In the genomic region with DNA sequence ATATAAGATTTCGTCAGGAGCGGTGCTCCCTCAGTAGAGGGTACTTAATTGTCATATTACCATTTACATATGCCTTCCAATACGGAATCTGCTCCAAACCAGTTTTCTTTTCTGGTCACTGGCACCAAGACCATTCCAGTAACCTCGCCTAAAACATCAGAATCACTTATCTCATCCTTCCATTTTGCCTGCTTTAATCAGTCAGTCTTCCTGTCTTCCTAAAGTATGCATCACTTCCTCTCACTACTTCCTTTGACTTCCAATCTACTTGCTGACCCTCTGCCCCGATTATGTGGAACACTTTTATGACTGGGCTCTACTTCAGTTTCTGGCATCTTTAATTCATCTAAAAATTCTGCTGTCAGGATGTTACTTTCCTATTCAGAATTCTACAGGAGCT, we compare ENCODE assay signal across 22 cellular contexts. TPM values are rescaled to one million over a fixed set of nuclear protein-coding genes. Genes with fewer than 3 reads are reported as not detected.
A peak's percentile ranks its signal among the peaks of the same experiment; 100 is the strongest.
DNase-seq lines count a peak whose midpoint lies in the region; ATAC-seq, FAIRE-seq and TF ChIP-seq lines count a peak whose summit lies in the region.
"Had no signal": no experiment of that assay in that cellular context is flagged by ENCODE, and none has a peak within 500 bp of the region (broad histone marks: within the 10 kb centered on the region; RNA-seq: fewer than 3 reads in every experiment).

No MANE protein-coding gene starts in this region.

- no peak for DNase-seq in activated T-cell treated with anti-CD3 and anti-CD28 coated beads, Interleukin-2, amount 50 U/mL, for 72 hours
- no peak for DNase-seq in activated T-cell treated with anti-CD3 and anti-CD28 coated beads, Interleukin-2, amount 50 U/mL, for 4 hours
- peak; percentile 46 for DNase-seq in HT1080 (ENCODE audit: low read depth)
- DNase-seq in GM12878 (ENCODE audit: low read depth, low spot score): no peak
- no peak for DNase-seq in smooth muscle cell (lab: John Stamatoyannopoulos, UW; ENCODE audit: unreplicated experiment)
- DNase-seq in NCI-H1436 (lab: John Stamatoyannopoulos, UW): no peak
- DNase-seq in NCI-H524 (lab: John Stamatoyannopoulos, UW): no peak
- DNase-seq: CD4-positive, alpha-beta memory T cell; gastrocnemius medialis; Kasumi-1; kidney glomerular epithelial cell; mesendoderm; NCI-H1092; NCI-H2081 treated with DMSO at 0.1 percent for 48 hours; NCI-H510A; nephron progenitor cell; stimulated activated CD8-positive, alpha-beta memory T cell treated with anti-CD3 and anti-CD28 coated beads, Interleukin-4, amount 100 ng/mL, for 48 hours had no signal

- no peak overlapping the region for H3K27ac ChIP-seq in GM12878 (ENCODE audit: control insufficient read depth, insufficient read depth)
- H3K27ac ChIP-seq in smooth muscle cell (ENCODE audit: low read depth): peak overlapping the region; percentile 75
- H3K27ac ChIP-seq: gastrocnemius medialis had no signal

- H3K9me3 Mint-ChIP-seq in activated T-cell treated with anti-CD3 and anti-CD28 coated beads, Interleukin-2, amount 50 U/mL, for 72 hours: no peaks in the 10 kb centered on the region
- H3K9me3 Mint-ChIP-seq in activated T-cell treated with anti-CD3 and anti-CD28 coated beads, Interleukin-2, amount 50 U/mL, for 4 hours: no peaks in the 10 kb centered on the region
- H3K9me3 Mint-ChIP-seq: activated T-helper 2 cell treated with anti-CD3 and anti-CD28 coated beads, Interferon-gamma antibody, Interleukin-2, Interleukin-4, amounts not matched to agents 10 μg/mL and 5 μg/mL and 100 μg/mL, durations not matched to agents 14 hours and 24 hours and 36 hours; CD4-positive, alpha-beta memory T cell; nephron progenitor cell had no signal

- TSS peak; percentile 32 for BruUV-seq in GM12878 (replicated peaks; lab: Mats Ljungman, UMichigan)

- H3K27me3 Mint-ChIP-seq in activated T-cell treated with anti-CD3 and anti-CD28 coated beads, Interleukin-2, amount 50 U/mL, for 72 hours (ENCODE audit: low read depth): no peaks in the 10 kb centered on the region
- no peaks in the 10 kb centered on the region for H3K27me3 Mint-ChIP-seq in activated T-cell treated with anti-CD3 and anti-CD28 coated beads, Interleukin-2, amount 50 U/mL, for 4 hours (ENCODE audit: low read depth)
- H3K27me3 Mint-ChIP-seq: CD4-positive, alpha-beta memory T cell had no signal

- TF ChIP-seq EP300 in GM12878 (IDR thresholded peaks at IDR 0.05; ENCODE audit: borderline replicate concordance in 1 of 2, control insufficient read depth in 1 of 2, low read depth in 2 of 2, low read length in 2 of 2): no peak

- no peaks in the 10 kb centered on the region for H3K4me1 Mint-ChIP-seq in activated T-cell treated with anti-CD3 and anti-CD28 coated beads, Interleukin-2, amount 50 U/mL, for 72 hours (ENCODE audit: low read depth)
- H3K4me1 Mint-ChIP-seq in activated T-cell treated with anti-CD3 and anti-CD28 coated beads, Interleukin-2, amount 50 U/mL, for 4 hours (ENCODE audit: low read depth): peaks cover 7% of the 10 kb centered on the region

- TF ChIP-seq RAD21 in GM12878 (IDR thresholded peaks at IDR 0.05; ENCODE audit: insufficient read depth, low read depth, low read length): no peak

- H3K4me3 Mint-ChIP-seq in activated T-cell treated with anti-CD3 and anti-CD28 coated beads, Interleukin-2, amount 50 U/mL, for 72 hours: no peak overlapping the region
- H3K4me3 Mint-ChIP-seq in activated T-cell treated with anti-CD3 and anti-CD28 coated beads, Interleukin-2, amount 50 U/mL, for 4 hours: no peak overlapping the region
- H3K4me3 Mint-ChIP-seq: CD4-positive, alpha-beta memory T cell; nephron progenitor cell had no signal

- peaks cover 15% of the 10 kb centered on the region for H3F3A ChIP-seq in smooth muscle cell (ENCODE audit: low read depth)

- H3K4me2 ChIP-seq in GM12878 (ENCODE audit: control insufficient read depth, insufficient read depth): no peak overlapping the region
- H3K4me2 ChIP-seq in smooth muscle cell: peak overlapping the region; percentile 40

- ATAC-seq in activated T-cell treated with anti-CD3 and anti-CD28 coated beads, Interleukin-2, amount 50 U/mL, for 72 hours (replicated peaks in 1 of 2): no peak
- no peak for ATAC-seq in activated T-cell treated with anti-CD3 and anti-CD28 coated beads, Interleukin-2, amount 50 U/mL, for 4 hours
- ATAC-seq in GM12878 (no peak), GM18909 (IDR thresholded peaks at IDR 0.05; ENCODE audit: poor library complexity, unreplicated experiment) (no peak)
- ATAC-seq: esophagus mucosa, gastrocnemius medialis had no signal

- WGBS in GM12878 (ENCODE audit: insufficient coverage, insufficient replicate concordance, low lambda C conversion rate, missing lambda C conversion rate): 98% methylated on average over 5 of the region's 5 CpGs
- WGBS in smooth muscle cell (ENCODE audit: low lambda C conversion rate): 75% methylated on average over 5 of the region's 5 CpGs

- TF ChIP-seq CTCF in GM12878 (IDR thresholded peaks at IDR 0.05 in 2 of 3, conservative IDR thresholded peaks at IDR 0.05 in 1 of 3; ENCODE audit: control insufficient read depth in 2 of 3, extremely low read depth in 1 of 3, insufficient read depth in 1 of 3, low read depth in 3 of 3, low read length in 3 of 3) (no peak), smooth muscle cell (IDR thresholded peaks at IDR 0.05; ENCODE audit: borderline replicate concordance, insufficient read depth, poor library complexity, severe bottlenecking) (no peak)

- H4K20me1 ChIP-seq in GM12878 (ENCODE audit: control insufficient read depth, insufficient read depth) (no peaks in the 10 kb centered on the region), smooth muscle cell (ENCODE audit: low read depth) (no peaks in the 10 kb centered on the region)

- in situ Hi-C loops in GM12878 (cut with MboI): no loop called here

- H3K9me3 ChIP-seq in GM12878 (replicated peaks; ENCODE audit: control insufficient read depth, insufficient read depth, low read length) (no peaks in the 10 kb centered on the region), smooth muscle cell (replicated peaks; ENCODE audit: low read depth) (no peaks in the 10 kb centered on the region)
- H3K9me3 ChIP-seq: gastrocnemius medialis had no signal

- FAIRE-seq in GM12878 (lab: Jason Lieb, UNC): no peak
- FAIRE-seq: bronchial epithelial cell, urothelium cell line had no signal

- SMC1A ChIA-PET in GM12878 (lab: Charles Lee; ENCODE audit: uncharacterized antibody, unreplicated experiment): interaction anchor here (1.0 kb wide), 1 partner anchor 13 kb away, joined by 4 read pairs; no protein-coding TSS in a partner anchor

- intact Hi-C loops in GM12878 (cut with micrococcal nuclease; ENCODE audit: unreplicated experiment): no loop called here

- H2AFZ ChIP-seq in GM12878 (ENCODE audit: control insufficient read depth, low read depth, low read length) (no peak overlapping the region), smooth muscle cell (ENCODE audit: low read depth) (no peak overlapping the region)

- H3K79me2 ChIP-seq in GM12878 (ENCODE audit: control insufficient read depth, insufficient read depth, low read length) (no peaks in the 10 kb centered on the region), smooth muscle cell (ENCODE audit: low read depth) (peaks cover 15% of the 10 kb centered on the region)

- no peaks in the 10 kb centered on the region for H3K27me3 ChIP-seq in GM12878 (replicated peaks in 1 of 2; ENCODE audit: control insufficient read depth in 2 of 2, insufficient read depth in 2 of 2, low read length in 1 of 2)
- H3K27me3 ChIP-seq in smooth muscle cell (ENCODE audit: low read depth): no peaks in the 10 kb centered on the region
- H3K27me3 ChIP-seq: gastrocnemius medialis had no signal

- H3K4me3 ChIP-seq in GM12878 (no peak overlapping the region), smooth muscle cell (no peak overlapping the region)
- H3K4me3 ChIP-seq: gastrocnemius medialis had no signal

- peaks cover 3 to 16% of the 10 kb centered on the region in 2 donors for H3K36me3 Mint-ChIP-seq in activated T-cell treated with anti-CD3 and anti-CD28 coated beads, Interleukin-2, amount 50 U/mL, for 72 hours (ENCODE audit: insufficient read depth in 2 of 2)
- peaks cover 46% of the 10 kb centered on the region for H3K36me3 Mint-ChIP-seq in activated T-cell treated with anti-CD3 and anti-CD28 coated beads, Interleukin-2, amount 50 U/mL, for 4 hours (ENCODE audit: insufficient read depth)

- peak overlapping the region; percentile 5 for H3K27ac Mint-ChIP-seq in activated T-cell treated with anti-CD3 and anti-CD28 coated beads, Interleukin-2, amount 50 U/mL, for 72 hours
- H3K27ac Mint-ChIP-seq: activated T-helper 2 cell treated with anti-CD3 and anti-CD28 coated beads, Interferon-gamma antibody, Interleukin-2, Interleukin-4, amounts not matched to agents 10 μg/mL and 5 μg/mL and 100 μg/mL, durations not matched to agents 14 hours and 24 hours and 36 hours; nephron progenitor cell had no signal

- no peak for TF ChIP-seq POLR2A in GM12878 (IDR thresholded peaks at IDR 0.05; ENCODE audit: low read depth, low read length)

- POLR2A ChIA-PET in GM12878 (lab: Charles Lee): no interaction called here

- RAD21 ChIA-PET in GM12878 (lab: Charles Lee; ENCODE audit: unreplicated experiment): no interaction called here

- H3K9ac ChIP-seq in GM12878 (ENCODE audit: control insufficient read depth, insufficient read depth, low read length): no peak overlapping the region
- H3K9ac ChIP-seq in smooth muscle cell (ENCODE audit: low read depth): no peak overlapping the region

- no peaks in the 10 kb centered on the region for H3K4me1 ChIP-seq in GM12878 (ENCODE audit: control insufficient read depth, insufficient read depth, low read length)
- H3K4me1 ChIP-seq in smooth muscle cell (ENCODE audit: low read depth): peaks cover 14% of the 10 kb centered on the region
- H3K4me1 ChIP-seq: gastrocnemius medialis had no signal

- CTCF ChIA-PET in GM12878 (lab: Yijun Ruan, JAX): interaction anchor here (0.7 kb wide), 1 partner anchor 62 kb away, joined by 4 read pairs; no protein-coding TSS in a partner anchor

- peaks cover 0 to 18% of the 10 kb centered on the region in 2 experiments; a peak in 2 of 4 replicates for H3K36me3 ChIP-seq in GM12878 (ENCODE audit: control insufficient read depth in 2 of 2, insufficient read depth in 2 of 2, low read length in 1 of 2)
- peaks cover 18% of the 10 kb centered on the region for H3K36me3 ChIP-seq in smooth muscle cell (ENCODE audit: low read depth)

RNA-seq across cellular contexts. Expression of a gene that starts 33.5 kb away (rescaled TPM):
- total RNA-seq in activated T-cell treated with anti-CD3 and anti-CD28 coated beads, Interleukin-2, amount 50 U/mL, for 72 hours: 10 to 100 TPM; 33.7 to 37.9 TPM
- 10 to 100 TPM; 48.9 to 54.8 (median 50.2) TPM for total RNA-seq in activated T-cell treated with anti-CD3 and anti-CD28 coated beads, Interleukin-2, amount 50 U/mL, for 4 hours
- 39.6 and 41.4 TPM in 2 replicates for total RNA-seq in HT1080 (2014; rRNA removed; shearing (Covaris generic))
- polyA plus RNA-seq in HT1080 (2015; cell fraction: cytosol; rRNA removed): 44.6 and 53.8 TPM in 2 replicates
- polyA plus RNA-seq in HT1080 (2015; cell fraction: nucleus; rRNA removed): 82.6 and 103 TPM in 2 replicates
- 25.8 and 29.0 TPM in 2 replicates for total RNA-seq in GM12878 (2013; cell fraction: nucleolus; rRNA removed)
- total RNA-seq in GM12878 (2014; rRNA removed) (15.6 and 20.2 TPM in 2 replicates), GM12878 (2014; rRNA removed; fragmentation: Illumina TruSeq; extraction: Trizol) (29.5 and 31.9 TPM in 2 replicates), GM12878 (2021) (31.3 and 34.5 TPM in 2 replicates), smooth muscle cell (38.7 and 52.5 TPM in 2 replicates)
- 8.6 TPM for polyA plus RNA-seq in GM12878 (2011; ENCODE audit: low read depth)
- polyA plus RNA-seq in GM12878 (2011; rRNA removed) (34.7 and 71.2 TPM in 2 replicates), GM12878 (2014; fragmentation: Illumina TruSeq; extraction: Trizol) (35.3 and 46.3 TPM in 2 replicates), GM12878 (2014; fragmentation: Nextera tagmentation; extraction: Ambion mirVana) (10 to 100 TPM; 11.9 to 12.7 TPM), GM12878 (2014; rRNA removed) (18.1 and 25.6 TPM in 2 replicates), GM12878 (2016; fragmentation: Nextera tagmentation; extraction: Ambion mirVana) (10 to 100 TPM; 51.6 to 56.5 TPM), smooth muscle cell (35.9 and 39.6 TPM in 2 replicates)
- polyA plus RNA-seq in GM12878 (2011; cell fraction: cytosol; rRNA removed): 11.0 and 11.5 TPM in 2 replicates
- polyA plus RNA-seq in GM12878 (2011; cell fraction: nucleus; rRNA removed): 10.6 and 12.5 TPM in 2 replicates
- polyA plus RNA-seq in GM12878 (2012): 11.8 and 18.2 TPM in 2 replicates
- polyA minus RNA-seq in GM12878 (2011; rRNA and poly(A)+ RNA removed): 17.7 and 26.9 TPM in 2 replicates
- 12.4 and 13.1 TPM in 2 replicates for polyA minus RNA-seq in GM12878 (2011; cell fraction: cytosol; rRNA and poly(A)+ RNA removed)
- polyA minus RNA-seq in GM12878 (2011; cell fraction: nucleus; rRNA and poly(A)+ RNA removed): 7.1 and 13.9 TPM in 2 replicates
